In the genomic region with DNA sequence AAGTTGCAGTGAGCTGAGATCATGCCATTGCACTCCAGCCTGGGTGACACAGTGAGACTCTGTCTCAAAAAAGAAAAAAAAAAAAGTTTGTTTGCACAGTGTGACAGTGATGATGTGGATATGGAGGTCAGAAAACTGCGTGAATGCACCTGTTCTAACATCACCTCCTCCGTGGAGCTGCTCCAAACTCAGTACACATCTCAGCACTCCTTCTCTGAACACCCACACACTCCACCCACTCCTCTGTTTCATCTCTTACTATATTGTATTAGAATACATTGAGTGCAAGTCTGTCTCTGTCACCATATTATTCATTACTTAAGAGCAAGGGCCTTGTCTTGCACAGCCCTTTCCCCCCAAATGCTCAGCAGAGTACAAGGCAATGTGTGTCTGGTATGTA, we compare ENCODE assay signal across 9 cellular contexts.
"Had no signal": no experiment of that assay in that cellular context is flagged by ENCODE, and none has a peak within 500 bp of the region (broad histone marks: within the 10 kb centered on the region; RNA-seq: fewer than 3 reads in every experiment).

No MANE protein-coding gene starts in this region.

- FAIRE-seq: pancreas, urothelium cell line had no signal

- H3K36me3 Mint-ChIP-seq: activated naive CD8-positive, alpha-beta T cell treated with anti-CD3 and anti-CD28 coated beads, Interleukin-2, amount 10 ng/mL, durations not matched to agents 7 days and 5 days had no signal

- H3K9me3 Mint-ChIP-seq: activated naive CD8-positive, alpha-beta T cell treated with anti-CD3 and anti-CD28 coated beads, Interleukin-2, amount 10 ng/mL, durations not matched to agents 7 days and 5 days; endodermal cell had no signal

- H3K27ac Mint-ChIP-seq: activated naive CD8-positive, alpha-beta T cell treated with anti-CD3 and anti-CD28 coated beads, Interleukin-2, amount 10 ng/mL, durations not matched to agents 7 days and 5 days; endodermal cell had no signal

- H3K4me3 Mint-ChIP-seq: activated naive CD8-positive, alpha-beta T cell treated with anti-CD3 and anti-CD28 coated beads, Interleukin-2, amount 10 ng/mL, durations not matched to agents 7 days and 5 days; endodermal cell had no signal

- DNase-seq: activated naive CD8-positive, alpha-beta T cell treated with anti-CD3 and anti-CD28 coated beads, Interleukin-2, amount 10 ng/mL, durations not matched to agents 7 days and 5 days; endodermal cell; erythroblast; hippocampal formation; pancreas; retina; SJCRH30; thyroid gland had no signal
